In the genomic region with DNA sequence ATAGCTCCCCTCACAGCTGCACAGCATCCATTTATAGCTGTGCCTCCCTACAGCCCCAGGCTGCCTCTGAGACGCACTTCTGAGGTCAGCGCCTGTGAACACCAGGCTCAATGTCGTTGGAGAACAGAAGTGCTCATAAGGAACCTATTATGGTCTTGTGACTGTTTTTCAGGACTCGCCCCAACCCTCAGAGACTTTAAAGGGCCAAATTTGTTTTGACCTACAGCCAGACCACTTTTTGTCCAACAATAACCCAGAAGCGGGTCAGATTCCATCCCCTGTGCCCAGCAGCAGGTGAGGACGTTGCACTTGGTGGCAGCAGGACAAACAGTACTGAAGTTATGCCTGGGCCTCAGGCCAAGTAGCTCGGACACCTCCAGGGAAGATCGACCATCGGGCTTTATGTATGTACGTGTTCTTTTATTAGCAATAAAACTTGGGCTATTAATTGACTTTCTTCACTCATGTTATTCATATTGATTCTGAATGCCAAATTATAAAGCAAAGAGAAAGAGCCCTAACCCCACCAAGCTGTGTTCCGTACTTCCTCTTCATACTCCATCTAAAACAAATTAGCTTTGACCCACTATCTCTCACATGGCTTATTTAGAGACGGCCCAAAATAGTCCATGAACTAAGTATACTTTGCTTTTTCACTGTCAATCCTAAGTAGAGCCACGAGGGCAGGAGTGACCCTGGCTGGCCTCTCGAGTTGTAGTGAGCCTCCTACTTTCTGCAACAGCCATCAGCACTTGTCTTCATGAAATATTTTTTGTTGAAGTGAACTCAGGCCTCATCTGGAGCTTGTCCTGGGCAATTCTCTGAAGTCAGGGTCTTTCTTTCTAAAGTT, we compare ENCODE assay signal across 15 cellular contexts.
"Had no signal": no experiment of that assay in that cellular context is flagged by ENCODE, and none has a peak within 500 bp of the region (broad histone marks: within the 10 kb centered on the region; RNA-seq: fewer than 3 reads in every experiment).

No MANE protein-coding gene starts in this region.

- ATAC-seq: activated CD4-positive, alpha-beta T cell treated with anti-CD3 and anti-CD28 coated beads for 36 hours; activated CD8-positive, alpha-beta memory T cell treated with anti-CD3 and anti-CD28 coated beads, Interleukin-2, amount 10 ng/mL, durations not matched to agents 7 days and 5 days; WTC11 had no signal

- H3K4me3 ChIP-seq: smooth muscle cell, stomach had no signal

- H3K27ac ChIP-seq: brain microvascular endothelial cell, stomach had no signal

- DNase-seq: activated CD4-positive, alpha-beta memory T cell treated with anti-CD3 and anti-CD28 coated beads for 36 hours; activated CD4-positive, alpha-beta T cell treated with anti-CD3 and anti-CD28 coated beads for 36 hours; activated CD8-positive, alpha-beta memory T cell treated with anti-CD3 and anti-CD28 coated beads, Interleukin-2, amount 10 ng/mL, durations not matched to agents 7 days and 5 days; activated naive CD4-positive, alpha-beta T cell treated with Interleukin-2 at 50 U/mL for 16 hours; activated T-cell treated with anti-CD3 and anti-CD28 coated beads, Interleukin-2, amount 50 U/mL, for 1 hour; brain microvascular endothelial cell; cerebellar nuclear complex; cortex of kidney; midbrain; nephron progenitor cell; SK-N-SH; stimulated activated CD4-positive, alpha-beta T cell treated with anti-CD3 and anti-CD28 coated beads, Interleukin-4, amount 100 ng/mL, for 24 hours; stomach had no signal

- H3K27me3 ChIP-seq: brain microvascular endothelial cell had no signal

- H3K9me3 ChIP-seq: SK-N-SH had no signal

- H3K36me3 ChIP-seq: brain microvascular endothelial cell, stomach had no signal

- H3K4me1 ChIP-seq: stomach had no signal
